In genomic region chr6:2841264-2842138, GRCh38 we compare ENCODE assay signal across 1 cellular context.
TF ChIP-seq lines count a peak whose summit lies in the region.

TSS of gene SERPINB1 (minus strand) at chr6:2841863. CDS start at chr6:2840586, 1,277 bp downstream.

TF ChIP-seq in K562, 482 proteins besides CTCF, POLR2A, EP300 and RAD21 (continued from another document and continues in another):
- TF ChIP-seq GMEB1 (CRISPR knock-in tag; IDR thresholded peaks at IDR 0.05) (0 out of 2 replicates have a peak, but pooled peaks have one; percentile 24), BRF1 (IDR thresholded peaks at IDR 0.05; ENCODE audit: borderline replicate concordance, extremely low read depth, insufficient read length) (no peak), ZNF23 (CRISPR knock-in tag; IDR thresholded peaks at IDR 0.05) (no peak), TRIM28 (IDR thresholded peaks at IDR 0.05) (peak; percentile 89), SMARCC2 (IDR thresholded peaks at IDR 0.05; ENCODE audit: low read depth) (peak; percentile 86), GABPB2 (CRISPR knock-in tag; conservative IDR thresholded peaks at IDR 0.05) (no peak), ZNF12 (CRISPR knock-in tag; IDR thresholded peaks at IDR 0.05) (no peak), SREBF2 (CRISPR knock-in tag; IDR thresholded peaks at IDR 0.05) (no peak), ZNF232 (CRISPR knock-in tag; IDR thresholded peaks at IDR 0.05) (no peak), RNF219 (CRISPR knock-in tag; IDR thresholded peaks at IDR 0.05) (no peak), LEF1 (IDR thresholded peaks at IDR 0.05) (peak; percentile 92), NCOR1 (IDR thresholded peaks at IDR 0.05) (peak; percentile 84), MYNN (IDR thresholded peaks at IDR 0.05) (peak; percentile 68), MYNN (CRISPR knock-in tag; IDR thresholded peaks at IDR 0.05) (no peak), TSC22D4 (tag; IDR thresholded peaks at IDR 0.05) (no peak), ZNF707 (CRISPR knock-in tag; conservative IDR thresholded peaks at IDR 0.05) (no peak), CTBP1 (IDR thresholded peaks at IDR 0.05; ENCODE audit: borderline replicate concordance) (peak; percentile 87), HMGN3 (IDR thresholded peaks at IDR 0.05; ENCODE audit: borderline replicate concordance, extremely low read depth, insufficient read length, low read depth, low read length) (peak; percentile 98), RFX5 (IDR thresholded peaks at IDR 0.05; ENCODE audit: low read depth, low read length) (no peak), ZNF239 (CRISPR knock-in tag; IDR thresholded peaks at IDR 0.05) (no peak), SMAD3 (CRISPR knock-in tag; conservative IDR thresholded peaks at IDR 0.05) (0 out of 2 replicates have a peak, but pooled peaks have one; percentile 27), PHF20 (IDR thresholded peaks at IDR 0.05; ENCODE audit: partially characterized antibody) (no peak), POLR2AphosphoS2 (IDR thresholded peaks at IDR 0.05; ENCODE audit: low read length) (peak; percentile 66; the same call in 1 of the 2 replicates), ZFPM2 (CRISPR knock-in tag; IDR thresholded peaks at IDR 0.05) (no peak), ZNF699 (CRISPR knock-in tag; IDR thresholded peaks at IDR 0.05; ENCODE audit: insufficient replicate concordance) (no peak), THAP12 (CRISPR knock-in tag; IDR thresholded peaks at IDR 0.05) (peak; percentile 75; the same call in 1 of the 2 replicates), SAP30 (IDR thresholded peaks at IDR 0.05; ENCODE audit: borderline replicate concordance, insufficient read depth, low read depth, low read length, poor library complexity, severe bottlenecking) (no peak), TFAP4 (CRISPR knock-in tag; IDR thresholded peaks at IDR 0.05; ENCODE audit: borderline replicate concordance) (peak; percentile 90), ZNF280B (CRISPR knock-in tag; IDR thresholded peaks at IDR 0.05) (no peak), RHOXF2B (CRISPR knock-in tag; conservative IDR thresholded peaks at IDR 0.05) (no peak), ZNF277 (CRISPR knock-in tag; IDR thresholded peaks at IDR 0.05; ENCODE audit: borderline replicate concordance) (no peak), GTF3C2 (IDR thresholded peaks at IDR 0.05; ENCODE audit: borderline replicate concordance, extremely low read depth, insufficient read length) (no peak), ZNF584 (CRISPR knock-in tag; IDR thresholded peaks at IDR 0.05; ENCODE audit: low read depth) (no peak), ZBTB49 (CRISPR knock-in tag; IDR thresholded peaks at IDR 0.05; ENCODE audit: borderline replicate concordance) (no peak; the same call in 1 of the 2 replicates), CHCHD3 (CRISPR knock-in tag; IDR thresholded peaks at IDR 0.05) (no peak), TOE1 (IDR thresholded peaks at IDR 0.05; ENCODE audit: borderline replicate concordance) (peak; percentile 78), TOE1 (CRISPR knock-in tag; IDR thresholded peaks at IDR 0.05; ENCODE audit: borderline replicate concordance, low read depth) (peak; percentile 77; the same call in 1 of the 2 replicates), ZNF695 (CRISPR knock-in tag; IDR thresholded peaks at IDR 0.05) (no peak), RBM17 (IDR thresholded peaks at IDR 0.05; ENCODE audit: borderline replicate concordance, low read depth, low read length) (no peak), ZNF174 (CRISPR knock-in tag; IDR thresholded peaks at IDR 0.05) (no peak), ZNF589 (CRISPR knock-in tag; IDR thresholded peaks at IDR 0.05; ENCODE audit: low read depth) (peak; percentile 94), ZNF583 (CRISPR knock-in tag; IDR thresholded peaks at IDR 0.05) (no peak; the same call in 1 of the 2 replicates), SIRT6 (IDR thresholded peaks at IDR 0.05; ENCODE audit: low read depth, low read length) (no peak), HLTF (IDR thresholded peaks at IDR 0.05) (no peak), ERF (CRISPR knock-in tag; IDR thresholded peaks at IDR 0.05) (no peak), NCOA6 (IDR thresholded peaks at IDR 0.05) (peak; percentile 81), NR3C1 (CRISPR knock-in tag; IDR thresholded peaks at IDR 0.05) (no peak), SETDB1 (IDR thresholded peaks at IDR 0.05; ENCODE audit: low read length) (no peak), HDAC3 (IDR thresholded peaks at IDR 0.05; ENCODE audit: borderline replicate concordance, partially characterized antibody) (peak; percentile 25), L3MBTL2 (IDR thresholded peaks at IDR 0.05) (peak; percentile 97)
